ENCODE assay signal across 1 cellular context in the genomic region with DNA sequence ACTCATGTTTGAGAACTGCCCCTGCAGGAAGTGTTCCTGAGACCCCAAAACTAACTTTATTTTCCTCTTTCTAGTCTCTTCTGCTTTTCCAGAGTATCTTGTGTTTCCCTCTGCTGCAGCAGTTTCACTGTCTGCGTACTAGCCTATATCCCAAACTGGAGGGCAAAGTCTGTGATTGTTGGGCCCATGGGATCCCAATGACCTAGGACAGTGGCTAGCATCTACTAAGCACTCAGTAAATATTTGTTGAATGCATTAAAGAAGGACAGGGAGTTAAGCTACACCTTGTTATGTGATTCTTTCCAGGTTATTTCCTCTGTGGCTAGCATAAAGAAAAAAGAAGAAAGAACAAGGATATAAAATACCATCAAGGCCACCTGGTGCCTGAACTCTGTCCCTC.
A peak's percentile ranks its signal among the peaks of the same experiment; 100 is the strongest.
TF ChIP-seq lines count a peak whose summit lies in the region.

No MANE protein-coding gene starts in this region.

TF ChIP-seq in HepG2, 621 proteins besides CTCF, POLR2A, EP300 and RAD21 (continued from another document and continues in another):
- TF ChIP-seq AHDC1 (CRISPR knock-in tag; IDR thresholded peaks at IDR 0.05; ENCODE audit: borderline replicate concordance) (peak; percentile 63; the same call in 1 of the 2 replicates), HNF1B (CRISPR knock-in tag; IDR thresholded peaks at IDR 0.05) (peak; percentile 43; the same call in 1 of the 2 replicates), NCOR1 (IDR thresholded peaks at IDR 0.05; ENCODE audit: borderline replicate concordance, low read length) (peak; percentile 71), CREB1 (IDR thresholded peaks at IDR 0.05) (no peak), CREB1 (CRISPR knock-in tag; IDR thresholded peaks at IDR 0.05) (peak; percentile 56; the same call in 1 of the 2 replicates), SIX1 (CRISPR knock-in tag; IDR thresholded peaks at IDR 0.05; ENCODE audit: borderline replicate concordance) (peak; percentile 48; the same call in 1 of the 2 replicates), STAG1 (CRISPR knock-in tag; IDR thresholded peaks at IDR 0.05) (peak; percentile 27), FOXC1 (CRISPR knock-in tag; IDR thresholded peaks at IDR 0.05; ENCODE audit: borderline replicate concordance) (no peak), BCL6 (CRISPR knock-in tag; IDR thresholded peaks at IDR 0.05) (peak; percentile 94), ZNF468 (CRISPR knock-in tag; IDR thresholded peaks at IDR 0.05) (no peak), ERF (CRISPR knock-in tag; IDR thresholded peaks at IDR 0.05) (peak; percentile 32; the same call in 1 of the 2 replicates), HCFC1 (IDR thresholded peaks at IDR 0.05; ENCODE audit: low read depth, low read length) (no peak), ZNF18 (CRISPR knock-in tag; IDR thresholded peaks at IDR 0.05; ENCODE audit: insufficient replicate concordance) (no peak), CBX5 (CRISPR knock-in tag; IDR thresholded peaks at IDR 0.05; ENCODE audit: borderline replicate concordance) (no peak), ARNTL (CRISPR knock-in tag; IDR thresholded peaks at IDR 0.05) (peak; percentile 32; the same call in 1 of the 2 replicates), JUN (CRISPR knock-in tag; IDR thresholded peaks at IDR 0.05) (no peak), TSC22D2 (CRISPR knock-in tag; IDR thresholded peaks at IDR 0.05; ENCODE audit: borderline replicate concordance) (no peak), SPEN (CRISPR knock-in tag; IDR thresholded peaks at IDR 0.05; ENCODE audit: low read depth) (no peak), FOXM1 (CRISPR knock-in tag; IDR thresholded peaks at IDR 0.05) (no peak)
- TF ChIP-seq, protein P1, sequence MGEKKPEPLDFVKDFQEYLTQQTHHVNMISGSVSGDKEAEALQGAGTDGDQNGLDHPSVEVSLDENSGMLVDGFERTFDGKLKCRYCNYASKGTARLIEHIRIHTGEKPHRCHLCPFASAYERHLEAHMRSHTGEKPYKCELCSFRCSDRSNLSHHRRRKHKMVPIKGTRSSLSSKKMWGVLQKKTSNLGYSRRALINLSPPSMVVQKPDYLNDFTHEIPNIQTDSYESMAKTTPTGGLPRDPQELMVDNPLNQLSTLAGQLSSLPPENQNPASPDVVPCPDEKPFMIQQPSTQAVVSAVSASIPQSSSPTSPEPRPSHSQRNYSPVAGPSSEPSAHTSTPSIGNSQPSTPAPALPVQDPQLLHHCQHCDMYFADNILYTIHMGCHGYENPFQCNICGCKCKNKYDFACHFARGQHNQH (CRISPR knock-in tag; IDR thresholded peaks at IDR 0.05): peak; percentile 53; the same call in 1 of the 2 replicates
- TF ChIP-seq, protein P2, sequence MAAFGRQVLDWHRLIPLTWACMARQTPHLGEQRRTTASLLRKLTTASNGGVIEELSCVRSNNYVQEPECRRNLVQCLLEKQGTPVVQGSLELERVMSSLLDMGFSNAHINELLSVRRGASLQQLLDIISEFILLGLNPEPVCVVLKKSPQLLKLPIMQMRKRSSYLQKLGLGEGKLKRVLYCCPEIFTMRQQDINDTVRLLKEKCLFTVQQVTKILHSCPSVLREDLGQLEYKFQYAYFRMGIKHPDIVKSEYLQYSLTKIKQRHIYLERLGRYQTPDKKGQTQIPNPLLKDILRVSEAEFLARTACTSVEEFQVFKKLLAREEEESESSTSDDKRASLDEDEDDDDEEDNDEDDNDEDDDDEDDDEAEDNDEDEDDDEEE (CRISPR knock-in tag; IDR thresholded peaks at IDR 0.05): no peak
- TF ChIP-seq, protein P3, sequence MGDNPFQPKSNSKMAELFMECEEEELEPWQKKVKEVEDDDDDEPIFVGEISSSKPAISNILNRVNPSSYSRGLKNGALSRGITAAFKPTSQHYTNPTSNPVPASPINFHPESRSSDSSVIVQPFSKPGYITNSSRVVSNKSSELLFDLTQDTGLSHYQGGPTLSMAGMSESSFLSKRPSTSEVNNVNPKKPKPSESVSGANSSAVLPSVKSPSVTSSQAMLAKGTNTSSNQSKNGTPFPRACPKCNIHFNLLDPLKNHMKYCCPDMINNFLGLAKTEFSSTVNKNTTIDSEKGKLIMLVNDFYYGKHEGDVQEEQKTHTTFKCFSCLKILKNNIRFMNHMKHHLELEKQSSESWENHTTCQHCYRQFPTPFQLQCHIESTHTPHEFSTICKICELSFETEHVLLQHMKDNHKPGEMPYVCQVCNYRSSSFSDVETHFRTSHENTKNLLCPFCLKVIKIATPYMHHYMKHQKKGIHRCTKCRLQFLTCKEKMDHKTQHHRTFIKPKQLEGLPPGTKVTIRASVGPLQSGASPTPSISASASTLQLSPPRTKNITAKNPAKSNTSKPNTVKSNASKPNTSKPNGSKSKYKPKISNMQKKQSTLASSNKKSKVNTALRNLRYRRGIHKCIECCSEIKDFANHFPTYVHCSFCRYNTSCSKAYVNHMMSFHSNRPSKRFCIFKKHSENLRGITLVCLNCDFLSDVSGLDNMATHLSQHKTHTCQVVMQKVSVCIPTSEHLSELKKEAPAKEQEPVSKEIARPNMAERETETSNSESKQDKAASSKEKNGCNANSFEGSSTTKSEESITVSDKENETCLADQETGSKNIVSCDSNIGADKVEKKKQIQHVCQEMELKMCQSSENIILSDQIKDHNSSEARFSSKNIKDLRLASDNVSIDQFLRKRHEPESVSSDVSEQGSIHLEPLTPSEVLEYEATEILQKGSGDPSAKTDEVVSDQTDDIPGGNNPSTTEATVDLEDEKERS (CRISPR knock-in tag; IDR thresholded peaks at IDR 0.05): peak; percentile 77; the same call in 1 of the 2 replicates
- TF ChIP-seq, protein P4, sequence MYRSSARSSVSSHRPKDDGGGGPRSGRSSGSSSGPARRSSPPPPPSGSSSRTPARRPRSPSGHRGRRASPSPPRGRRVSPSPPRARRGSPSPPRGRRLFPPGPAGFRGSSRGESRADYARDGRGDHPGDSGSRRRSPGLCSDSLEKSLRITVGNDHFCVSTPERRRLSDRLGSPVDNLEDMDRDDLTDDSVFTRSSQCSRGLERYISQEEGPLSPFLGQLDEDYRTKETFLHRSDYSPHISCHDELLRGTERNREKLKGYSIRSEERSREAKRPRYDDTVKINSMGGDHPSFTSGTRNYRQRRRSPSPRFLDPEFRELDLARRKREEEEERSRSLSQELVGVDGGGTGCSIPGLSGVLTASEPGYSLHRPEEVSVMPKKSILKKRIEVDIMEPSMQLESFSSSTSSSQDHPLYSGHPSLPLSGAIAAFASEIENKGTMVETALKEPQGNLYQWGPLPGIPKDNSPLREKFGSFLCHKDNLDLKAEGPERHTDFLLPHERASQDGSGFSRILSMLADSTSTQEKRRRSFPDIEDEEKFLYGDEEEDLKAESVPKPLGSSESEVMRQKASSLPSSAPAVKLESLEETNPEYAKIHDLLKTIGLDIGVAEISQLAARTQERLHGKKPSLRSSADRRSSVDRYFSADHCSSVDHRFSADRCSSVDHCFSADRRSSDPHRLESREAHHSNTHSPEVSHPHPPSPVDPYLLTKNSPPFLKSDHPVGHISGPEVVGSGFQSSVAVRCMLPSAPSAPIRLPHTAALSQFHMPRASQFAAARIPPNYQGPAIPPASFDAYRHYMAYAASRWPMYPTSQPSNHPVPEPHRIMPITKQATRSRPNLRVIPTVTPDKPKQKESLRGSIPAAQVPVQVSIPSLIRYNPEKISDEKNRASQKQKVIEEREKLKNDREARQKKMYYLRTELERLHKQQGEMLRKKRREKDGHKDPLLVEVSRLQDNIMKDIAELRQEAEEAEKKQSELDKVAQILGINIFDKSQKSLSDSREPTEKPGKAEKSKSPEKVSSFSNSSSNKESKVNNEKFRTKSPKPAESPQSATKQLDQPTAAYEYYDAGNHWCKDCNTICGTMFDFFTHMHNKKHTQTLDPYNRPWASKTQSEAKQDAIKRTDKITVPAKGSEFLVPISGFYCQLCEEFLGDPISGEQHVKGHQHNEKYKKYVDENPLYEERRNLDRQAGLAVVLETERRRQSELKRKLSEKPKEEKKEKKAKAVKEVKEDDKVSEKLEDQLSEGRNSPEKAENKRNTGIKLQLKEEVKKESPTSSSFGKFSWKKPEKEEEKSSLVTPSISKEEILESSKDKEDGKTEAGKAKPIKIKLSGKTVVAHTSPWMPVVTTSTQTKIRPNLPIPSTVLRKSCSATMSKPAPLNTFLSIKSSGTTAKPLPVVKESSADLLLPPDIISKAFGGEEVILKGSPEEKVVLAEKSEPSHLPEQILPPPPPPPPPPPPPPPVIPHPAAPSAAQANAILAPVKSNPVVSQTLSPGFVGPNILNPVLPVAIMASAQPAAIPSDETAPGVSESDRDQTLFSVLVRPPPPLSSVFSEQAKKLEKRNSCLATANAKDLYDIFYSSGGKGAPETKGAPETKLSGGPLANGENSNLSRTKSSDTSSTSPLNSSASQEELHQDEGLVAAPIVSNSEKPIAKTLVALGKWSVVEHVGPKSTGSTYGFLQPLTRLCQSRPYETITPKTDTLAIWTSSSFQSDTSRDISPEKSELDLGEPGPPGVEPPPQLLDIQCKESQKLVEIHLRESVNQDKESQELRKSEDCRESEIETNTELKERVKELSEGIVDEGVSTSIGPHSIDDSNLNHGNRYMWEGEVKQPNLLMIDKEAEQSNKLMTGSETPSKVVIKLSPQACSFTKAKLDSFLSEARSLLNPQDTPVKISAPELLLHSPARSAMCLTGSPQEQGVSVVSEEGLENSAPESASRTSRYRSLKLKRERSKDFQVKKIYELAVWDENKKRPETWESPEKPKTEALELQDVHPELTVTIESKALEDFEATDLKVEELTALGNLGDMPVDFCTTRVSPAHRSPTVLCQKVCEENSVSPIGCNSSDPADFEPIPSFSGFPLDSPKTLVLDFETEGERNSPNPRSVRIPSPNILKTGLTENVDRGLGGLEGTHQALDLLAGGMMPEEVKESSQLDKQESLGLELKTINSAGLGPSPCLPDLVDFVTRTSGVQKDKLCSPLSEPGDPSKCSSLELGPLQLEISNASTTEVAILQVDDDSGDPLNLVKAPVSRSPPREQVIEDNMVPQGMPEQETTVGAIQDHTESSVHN (CRISPR knock-in tag; IDR thresholded peaks at IDR 0.05): no peak
- TF ChIP-seq, protein P5, sequence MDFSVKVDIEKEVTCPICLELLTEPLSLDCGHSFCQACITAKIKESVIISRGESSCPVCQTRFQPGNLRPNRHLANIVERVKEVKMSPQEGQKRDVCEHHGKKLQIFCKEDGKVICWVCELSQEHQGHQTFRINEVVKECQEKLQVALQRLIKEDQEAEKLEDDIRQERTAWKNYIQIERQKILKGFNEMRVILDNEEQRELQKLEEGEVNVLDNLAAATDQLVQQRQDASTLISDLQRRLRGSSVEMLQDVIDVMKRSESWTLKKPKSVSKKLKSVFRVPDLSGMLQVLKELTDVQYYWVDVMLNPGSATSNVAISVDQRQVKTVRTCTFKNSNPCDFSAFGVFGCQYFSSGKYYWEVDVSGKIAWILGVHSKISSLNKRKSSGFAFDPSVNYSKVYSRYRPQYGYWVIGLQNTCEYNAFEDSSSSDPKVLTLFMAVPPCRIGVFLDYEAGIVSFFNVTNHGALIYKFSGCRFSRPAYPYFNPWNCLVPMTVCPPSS (IDR thresholded peaks at IDR 0.05): no peak
